1 cellular context compared by ENCODE assay signal in the genomic region with DNA sequence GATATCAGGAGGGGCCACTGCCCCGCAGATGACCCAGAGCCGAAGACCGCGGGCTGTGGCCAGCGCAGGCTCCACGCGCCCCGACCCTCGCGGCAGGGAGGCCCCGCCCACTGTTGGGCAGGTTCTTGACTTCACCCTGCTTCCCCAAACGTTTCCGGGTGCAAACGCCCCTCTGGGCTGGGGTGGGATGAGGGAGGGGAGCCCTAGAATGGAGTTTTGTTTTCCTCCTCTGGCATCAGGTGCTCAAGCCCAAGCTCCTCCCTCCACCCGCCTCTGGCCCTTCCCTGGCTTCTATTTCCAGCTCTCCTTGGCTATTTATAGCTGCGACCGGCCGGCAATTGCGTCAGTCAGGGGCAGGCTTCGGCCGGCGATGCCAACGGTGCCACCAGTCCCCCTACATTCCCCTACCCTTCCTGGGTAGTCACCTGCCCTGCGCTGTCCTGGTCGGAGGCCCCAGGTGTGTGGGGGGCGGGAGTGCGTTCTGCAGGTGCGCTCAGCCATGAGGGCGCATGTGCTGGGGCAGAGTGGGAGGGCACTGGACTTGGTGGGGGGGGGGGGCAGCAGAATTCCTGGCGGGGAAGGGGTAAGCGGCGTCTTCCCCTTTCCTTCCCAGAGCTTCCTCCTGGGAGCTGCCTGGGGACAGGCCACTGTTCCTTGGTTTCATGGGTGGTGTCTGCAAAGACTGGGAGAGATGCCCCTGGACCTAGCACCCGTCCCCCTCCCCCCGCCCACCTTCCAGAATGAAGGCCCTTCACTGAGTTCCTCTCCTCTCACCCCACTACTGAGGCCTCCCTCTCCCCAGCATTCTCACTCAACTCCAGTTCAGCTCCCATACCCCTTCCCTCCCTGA.
TF ChIP-seq lines count a peak whose summit lies in the region.

No MANE protein-coding gene starts in this region.

TF ChIP-seq in H1, 55 proteins besides CTCF, POLR2A, EP300 and RAD21:
- 0 out of 2 replicates have a peak, but pooled peaks have one; percentile 12 for TF ChIP-seq SUZ12 (IDR thresholded peaks at IDR 0.05; ENCODE audit: low read length)
- TF ChIP-seq TBP (IDR thresholded peaks at IDR 0.05; ENCODE audit: low read depth, low read length): peak; percentile 76
- peak; percentile 24; the same call in 1 of the 2 replicates for TF ChIP-seq TEAD4 (IDR thresholded peaks at IDR 0.05; ENCODE audit: low read depth, low read length)
- TF ChIP-seq JUND (IDR thresholded peaks at IDR 0.05; ENCODE audit: low read length): peak; percentile 40; the same call in 1 of the 2 replicates
- TF ChIP-seq ASH2L (IDR thresholded peaks at IDR 0.05; ENCODE audit: low read length): no peak
- TF ChIP-seq, protein P1, sequence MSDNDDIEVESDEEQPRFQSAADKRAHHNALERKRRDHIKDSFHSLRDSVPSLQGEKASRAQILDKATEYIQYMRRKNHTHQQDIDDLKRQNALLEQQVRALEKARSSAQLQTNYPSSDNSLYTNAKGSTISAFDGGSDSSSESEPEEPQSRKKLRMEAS (IDR thresholded peaks at IDR 0.05): peak; percentile 72
- TF ChIP-seq KDM4A (IDR thresholded peaks at IDR 0.05; ENCODE audit: low read depth, low read length, severe bottlenecking): peak; percentile 32
- TF ChIP-seq TAF1 (IDR thresholded peaks at IDR 0.05; ENCODE audit: low read depth, low read length): peak; percentile 75; the same call in 1 of the 2 replicates
- TF ChIP-seq HDAC2 (IDR thresholded peaks at IDR 0.05; ENCODE audit: borderline replicate concordance in 1 of 2, low read depth in 2 of 2, low read length in 2 of 2): no peak
- TF ChIP-seq, protein P2, sequence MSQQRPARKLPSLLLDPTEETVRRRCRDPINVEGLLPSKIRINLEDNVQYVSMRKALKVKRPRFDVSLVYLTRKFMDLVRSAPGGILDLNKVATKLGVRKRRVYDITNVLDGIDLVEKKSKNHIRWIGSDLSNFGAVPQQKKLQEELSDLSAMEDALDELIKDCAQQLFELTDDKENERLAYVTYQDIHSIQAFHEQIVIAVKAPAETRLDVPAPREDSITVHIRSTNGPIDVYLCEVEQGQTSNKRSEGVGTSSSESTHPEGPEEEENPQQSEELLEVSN (IDR thresholded peaks at IDR 0.05): peak; percentile 48; the same call in 1 of the 2 replicates
- peak; percentile 83 for TF ChIP-seq CEBPB (IDR thresholded peaks at IDR 0.05; ENCODE audit: low read depth, low read length)
- TF ChIP-seq SAP30 (IDR thresholded peaks at IDR 0.05; ENCODE audit: insufficient read depth, insufficient replicate concordance, low read length): no peak
- peak; percentile 58; the same call in 1 of the 2 replicates for TF ChIP-seq POLR2AphosphoS5 (IDR thresholded peaks at IDR 0.05; ENCODE audit: low read depth, low read length)
TF ChIP-seq in H1: peak in this region for 10.
